Comparison of ENCODE assay signal across 1 cellular context in genomic region chr15:57769266-57769665, GRCh38.
TF ChIP-seq lines count a peak whose summit lies in the region.

No MANE protein-coding gene starts in this region.

TF ChIP-seq in GM23338, 12 proteins besides CTCF, POLR2A, EP300 and RAD21 (continued from another document):
- TF ChIP-seq, protein P1, sequence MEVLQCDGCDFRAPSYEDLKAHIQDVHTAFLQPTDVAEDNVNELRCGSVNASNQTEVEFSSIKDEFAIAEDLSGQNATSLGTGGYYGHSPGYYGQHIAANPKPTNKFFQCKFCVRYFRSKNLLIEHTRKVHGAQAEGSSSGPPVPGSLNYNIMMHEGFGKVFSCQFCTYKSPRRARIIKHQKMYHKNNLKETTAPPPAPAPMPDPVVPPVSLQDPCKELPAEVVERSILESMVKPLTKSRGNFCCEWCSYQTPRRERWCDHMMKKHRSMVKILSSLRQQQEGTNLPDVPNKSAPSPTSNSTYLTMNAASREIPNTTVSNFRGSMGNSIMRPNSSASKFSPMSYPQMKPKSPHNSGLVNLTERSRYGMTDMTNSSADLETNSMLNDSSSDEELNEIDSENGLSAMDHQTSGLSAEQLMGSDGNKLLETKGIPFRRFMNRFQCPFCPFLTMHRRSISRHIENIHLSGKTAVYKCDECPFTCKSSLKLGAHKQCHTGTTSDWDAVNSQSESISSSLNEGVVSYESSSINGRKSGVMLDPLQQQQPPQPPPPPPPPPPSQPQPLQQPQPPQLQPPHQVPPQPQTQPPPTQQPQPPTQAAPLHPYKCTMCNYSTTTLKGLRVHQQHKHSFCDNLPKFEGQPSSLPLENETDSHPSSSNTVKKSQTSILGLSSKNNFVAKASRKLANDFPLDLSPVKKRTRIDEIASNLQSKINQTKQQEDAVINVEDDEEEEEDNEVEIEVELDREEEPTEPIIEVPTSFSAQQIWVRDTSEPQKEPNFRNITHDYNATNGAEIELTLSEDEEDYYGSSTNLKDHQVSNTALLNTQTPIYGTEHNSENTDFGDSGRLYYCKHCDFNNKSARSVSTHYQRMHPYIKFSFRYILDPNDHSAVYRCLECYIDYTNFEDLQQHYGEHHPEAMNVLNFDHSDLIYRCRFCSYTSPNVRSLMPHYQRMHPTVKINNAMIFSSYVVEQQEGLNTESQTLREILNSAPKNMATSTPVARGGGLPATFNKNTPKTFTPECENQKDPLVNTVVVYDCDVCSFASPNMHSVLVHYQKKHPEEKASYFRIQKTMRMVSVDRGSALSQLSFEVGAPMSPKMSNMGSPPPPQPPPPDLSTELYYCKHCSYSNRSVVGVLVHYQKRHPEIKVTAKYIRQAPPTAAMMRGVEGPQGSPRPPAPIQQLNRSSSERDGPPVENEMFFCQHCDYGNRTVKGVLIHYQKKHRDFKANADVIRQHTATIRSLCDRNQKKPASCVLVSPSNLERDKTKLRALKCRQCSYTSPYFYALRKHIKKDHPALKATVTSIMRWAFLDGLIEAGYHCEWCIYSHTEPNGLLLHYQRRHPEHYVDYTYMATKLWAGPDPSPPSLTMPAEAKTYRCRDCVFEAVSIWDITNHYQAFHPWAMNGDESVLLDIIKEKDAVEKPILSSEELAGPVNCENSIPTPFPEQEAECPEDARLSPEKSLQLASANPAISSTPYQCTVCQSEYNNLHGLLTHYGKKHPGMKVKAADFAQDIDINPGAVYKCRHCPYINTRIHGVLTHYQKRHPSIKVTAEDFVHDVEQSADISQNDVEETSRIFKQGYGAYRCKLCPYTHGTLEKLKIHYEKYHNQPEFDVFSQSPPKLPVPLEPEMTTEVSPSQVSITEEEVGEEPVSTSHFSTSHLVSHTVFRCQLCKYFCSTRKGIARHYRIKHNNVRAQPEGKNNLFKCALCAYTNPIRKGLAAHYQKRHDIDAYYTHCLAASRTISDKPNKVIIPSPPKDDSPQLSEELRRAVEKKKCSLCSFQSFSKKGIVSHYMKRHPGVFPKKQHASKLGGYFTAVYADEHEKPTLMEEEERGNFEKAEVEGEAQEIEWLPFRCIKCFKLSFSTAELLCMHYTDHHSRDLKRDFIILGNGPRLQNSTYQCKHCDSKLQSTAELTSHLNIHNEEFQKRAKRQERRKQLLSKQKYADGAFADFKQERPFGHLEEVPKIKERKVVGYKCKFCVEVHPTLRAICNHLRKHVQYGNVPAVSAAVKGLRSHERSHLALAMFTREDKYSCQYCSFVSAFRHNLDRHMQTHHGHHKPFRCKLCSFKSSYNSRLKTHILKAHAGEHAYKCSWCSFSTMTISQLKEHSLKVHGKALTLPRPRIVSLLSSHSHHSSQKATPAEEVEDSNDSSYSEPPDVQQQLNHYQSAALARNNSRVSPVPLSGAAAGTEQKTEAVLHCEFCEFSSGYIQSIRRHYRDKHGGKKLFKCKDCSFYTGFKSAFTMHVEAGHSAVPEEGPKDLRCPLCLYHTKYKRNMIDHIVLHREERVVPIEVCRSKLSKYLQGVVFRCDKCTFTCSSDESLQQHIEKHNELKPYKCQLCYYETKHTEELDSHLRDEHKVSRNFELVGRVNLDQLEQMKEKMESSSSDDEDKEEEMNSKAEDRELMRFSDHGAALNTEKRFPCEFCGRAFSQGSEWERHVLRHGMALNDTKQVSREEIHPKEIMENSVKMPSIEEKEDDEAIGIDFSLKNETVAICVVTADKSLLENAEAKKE (CRISPR knock-in tag; IDR thresholded peaks at IDR 0.05): no peak
- no peak for TF ChIP-seq JUNB (IDR thresholded peaks at IDR 0.05; ENCODE audit: unreplicated experiment)
- no peak for TF ChIP-seq REST (IDR thresholded peaks at IDR 0.05; ENCODE audit: unreplicated experiment)
- TF ChIP-seq ZNF331 (CRISPR knock-in tag; IDR thresholded peaks at IDR 0.05; ENCODE audit: low read depth): no peak
- no peak for TF ChIP-seq EZH2phosphoT487 (IDR thresholded peaks at IDR 0.05; ENCODE audit: unreplicated experiment)
- TF ChIP-seq NANOG (IDR thresholded peaks at IDR 0.05; ENCODE audit: borderline replicate concordance): no peak
